ENCODE assay signal across 1 cellular context in genomic region chr20:53606364-53606985, GRCh38.
TF ChIP-seq lines count a peak whose summit lies in the region.

No MANE protein-coding gene starts in this region.

TF ChIP-seq in K562, 482 proteins besides CTCF, POLR2A, EP300 and RAD21 (continued from another document and continues in another):
- TF ChIP-seq VEZF1 (CRISPR knock-in tag; IDR thresholded peaks at IDR 0.05) (no peak), SMARCC2 (IDR thresholded peaks at IDR 0.05; ENCODE audit: low read depth) (no peak), NBN (IDR thresholded peaks at IDR 0.05; ENCODE audit: low read depth) (no peak), ZBTB9 (CRISPR knock-in tag; IDR thresholded peaks at IDR 0.05) (peak; percentile 65; the same call in 1 of the 2 replicates), ZNF398 (CRISPR knock-in tag; IDR thresholded peaks at IDR 0.05) (no peak), MYC (IDR thresholded peaks at IDR 0.05; ENCODE audit: low read depth, low read length) (no peak), MYC (CRISPR knock-in tag; IDR thresholded peaks at IDR 0.05; ENCODE audit: borderline replicate concordance, low read depth) (no peak), U2AF2 (optimal IDR thresholded peaks at IDR 0.05; ENCODE audit: low read depth, low read length) (no peak), SRSF1 (IDR thresholded peaks at IDR 0.05; ENCODE audit: low read depth, low read length) (no peak), ZNF280B (CRISPR knock-in tag; IDR thresholded peaks at IDR 0.05) (no peak), EZH2 (IDR thresholded peaks at IDR 0.05; ENCODE audit: borderline replicate concordance, low read depth, low read length) (no peak), ZNF263 (CRISPR knock-in tag; IDR thresholded peaks at IDR 0.05; ENCODE audit: borderline replicate concordance) (no peak), EHMT2 (IDR thresholded peaks at IDR 0.05) (peak; percentile 44; the same call in 1 of the 2 replicates), ZNF407 (IDR thresholded peaks at IDR 0.05; ENCODE audit: low read depth) (no peak), POLR2AphosphoS2 (IDR thresholded peaks at IDR 0.05; ENCODE audit: low read length) (no peak), ZNF146 (CRISPR knock-in tag; IDR thresholded peaks at IDR 0.05; ENCODE audit: unreplicated experiment) (no peak), COPS2 (conservative IDR thresholded peaks at IDR 0.05) (no peak), DPF2 (IDR thresholded peaks at IDR 0.05) (no peak), PURB (CRISPR knock-in tag; IDR thresholded peaks at IDR 0.05; ENCODE audit: low read depth) (no peak), DACH1 (IDR thresholded peaks at IDR 0.05; ENCODE audit: partially characterized antibody) (no peak), ZNF766 (CRISPR knock-in tag; conservative IDR thresholded peaks at IDR 0.05) (no peak), MBD2 (IDR thresholded peaks at IDR 0.05; ENCODE audit: borderline replicate concordance, low read depth) (no peak), THAP7 (CRISPR knock-in tag; IDR thresholded peaks at IDR 0.05) (no peak), MCM7 (IDR thresholded peaks at IDR 0.05) (no peak), MECOM (CRISPR knock-in tag; IDR thresholded peaks at IDR 0.05) (no peak), HDAC8 (tag; IDR thresholded peaks at IDR 0.05) (no peak), NR2C1 (IDR thresholded peaks at IDR 0.05) (no peak), NR2C1 (tag; IDR thresholded peaks at IDR 0.05) (peak; percentile 66; the same call in 1 of the 2 replicates), ZKSCAN8 (CRISPR knock-in tag; IDR thresholded peaks at IDR 0.05) (no peak), ZFP1 (CRISPR knock-in tag; IDR thresholded peaks at IDR 0.05) (no peak), LARP7 (IDR thresholded peaks at IDR 0.05) (no peak), KAT8 (IDR thresholded peaks at IDR 0.05; ENCODE audit: low read depth) (peak; percentile 26; the same call in 1 of the 2 replicates), ZNF239 (CRISPR knock-in tag; IDR thresholded peaks at IDR 0.05) (no peak), ZBTB17 (CRISPR knock-in tag; IDR thresholded peaks at IDR 0.05) (peak; percentile 64), ZBTB26 (CRISPR knock-in tag; IDR thresholded peaks at IDR 0.05) (no peak), POLR2B (IDR thresholded peaks at IDR 0.05; ENCODE audit: low read depth, partially characterized antibody) (no peak), KLF16 (IDR thresholded peaks at IDR 0.05) (no peak), MXD1 (CRISPR knock-in tag; IDR thresholded peaks at IDR 0.05; ENCODE audit: borderline replicate concordance, poor library complexity, severe bottlenecking) (no peak), SMARCA4 (IDR thresholded peaks at IDR 0.05) (no peak), BCLAF1 (IDR thresholded peaks at IDR 0.05; ENCODE audit: borderline replicate concordance in 1 of 2, control insufficient read depth in 1 of 2, low read depth in 2 of 2, low read length in 1 of 2) (0 out of 4 replicates have a peak, but pooled peaks of 1 of the 2 experiments have one; percentile 34), RNF2 (IDR thresholded peaks at IDR 0.05) (no peak), RCOR1 (IDR thresholded peaks at IDR 0.05; ENCODE audit: borderline replicate concordance in 1 of 2, low read depth in 2 of 2, low read length in 2 of 2) (no peak), ZNF41 (CRISPR knock-in tag; conservative IDR thresholded peaks at IDR 0.05) (0 out of 2 replicates have a peak, but pooled peaks have one; percentile 53), ZC3H8 (IDR thresholded peaks at IDR 0.05) (no peak), ZNF740 (CRISPR knock-in tag; IDR thresholded peaks at IDR 0.05) (peak; percentile 77), ZNF740 (tag; IDR thresholded peaks at IDR 0.05) (peak in 1 of 2 experiments; percentile 59; a peak in 1 of 4 replicates)
